ENCODE assay signal across 11 cellular contexts in genomic region chr19:38679839-38680238, GRCh38. TPM values are rescaled to one million over a fixed set of nuclear protein-coding genes. Genes with fewer than 3 reads are reported as not detected.
DNase-seq lines count a peak whose midpoint lies in the region; ATAC-seq and TF ChIP-seq lines count a peak whose summit lies in the region.
"Had no signal": no experiment of that assay in that cellular context is flagged by ENCODE, and none has a peak within 500 bp of the region (broad histone marks: within the 10 kb centered on the region; RNA-seq: fewer than 3 reads in every experiment).

No MANE protein-coding gene starts in this region.

- H3K27me3 Mint-ChIP-seq in activated naive CD8-positive, alpha-beta T cell, result no peaks in the 10 kb centered on the region
- peaks cover 3% of the 10 kb centered on the region for H3K27me3 Mint-ChIP-seq in activated naive CD8-positive, alpha-beta T cell treated with anti-CD3 and anti-CD28 coated beads for 36 hours
- no peaks in the 10 kb centered on the region for H3K27me3 Mint-ChIP-seq in activated T-cell treated with anti-CD3 and anti-CD28 coated beads, Interleukin-2, amount 50 U/mL, for 72 hours (ENCODE audit: low read depth)

- no peak overlapping the region for H3K4me3 ChIP-seq in liver (ENCODE audit: low read depth in 1 of 3, low read length in 3 of 3)
- no peak overlapping the region for H3K4me3 ChIP-seq in tibial nerve

- no peaks in the 10 kb centered on the region for H3K9me3 ChIP-seq in liver (ENCODE audit: control insufficient read depth in 4 of 4, low read length in 3 of 4)
- H3K9me3 ChIP-seq in tibial nerve, result no peaks in the 10 kb centered on the region

- H3K36me3 ChIP-seq in liver (ENCODE audit: control insufficient read depth in 4 of 4, insufficient read depth in 3 of 4, low read depth in 1 of 4, low read length in 3 of 4) (peaks cover 0 to 3% (median 0%) of the 10 kb centered on the region in 4 donors), tibial nerve (peaks cover 0 to 5% (median 0%) of the 10 kb centered on the region in 3 donors)

- peak overlapping the region; percentile 78 to 82 for H3K27ac ChIP-seq in liver (ENCODE audit: low read depth in 1 of 2, low read length in 2 of 2)
- peak overlapping the region in 3 of 4 donors; percentile 58 to 95 (median 60) for H3K27ac ChIP-seq in tibial nerve
- H3K27ac ChIP-seq: C4-2B had no signal

- no peak for DNase-seq in activated naive CD8-positive, alpha-beta T cell treated with anti-CD3 and anti-CD28 coated beads for 36 hours
- DNase-seq in amniotic epithelial cell (ENCODE audit: low read depth) (peak; percentile 96), tibial nerve (ENCODE audit: low spot score in 2 of 2) (no peak), GDM1 (lab: John Stamatoyannopoulos, UW) (no peak)
- DNase-seq in activated T-cell treated with anti-CD3 and anti-CD28 coated beads, Interleukin-2, amount 50 U/mL, for 72 hours, result no peak
- DNase-seq: midbrain, NCI-H2029 had no signal

- peaks cover 16% of the 10 kb centered on the region for H3K36me3 Mint-ChIP-seq in activated naive CD8-positive, alpha-beta T cell
- H3K36me3 Mint-ChIP-seq in activated naive CD8-positive, alpha-beta T cell treated with anti-CD3 and anti-CD28 coated beads for 36 hours, result peaks cover 16% of the 10 kb centered on the region
- H3K36me3 Mint-ChIP-seq in activated T-cell treated with anti-CD3 and anti-CD28 coated beads, Interleukin-2, amount 50 U/mL, for 72 hours (ENCODE audit: insufficient read depth in 2 of 2), result peaks cover 3 to 11% of the 10 kb centered on the region in 2 donors

- TF ChIP-seq RAD21 in liver (IDR thresholded peaks at IDR 0.05), result no peak

- TF ChIP-seq CTCF in liver (IDR thresholded peaks at IDR 0.05; ENCODE audit: low read depth, low read length, missing input control), result no peak
- no peak for TF ChIP-seq CTCF in tibial nerve (IDR thresholded peaks at IDR 0.05)

- TF ChIP-seq EP300 in tibial nerve (IDR thresholded peaks at IDR 0.05), result no peak

- ATAC-seq in GM18511 (IDR thresholded peaks at IDR 0.05; ENCODE audit: unreplicated experiment), result no peak
- ATAC-seq in activated T-cell treated with anti-CD3 and anti-CD28 coated beads, Interleukin-2, amount 50 U/mL, for 72 hours (replicated peaks in 1 of 2), result no peak

- peak overlapping the region in 1 of 2 donors; percentile 39 for H3K9ac ChIP-seq in liver (ENCODE audit: low read depth in 1 of 2, low read length in 2 of 2)

- 68% methylated on average over 4 of the region's 4 CpGs for WGBS in liver
- WGBS in tibial nerve, 2 donors, result 84 to 88% methylated on average over 4 of the region's 4 CpGs

- no peak for TF ChIP-seq POLR2A in tibial nerve (IDR thresholded peaks at IDR 0.05)

- H3K27ac Mint-ChIP-seq in activated naive CD8-positive, alpha-beta T cell, result peak overlapping the region; percentile 2
- no peak overlapping the region for H3K27ac Mint-ChIP-seq in activated naive CD8-positive, alpha-beta T cell treated with anti-CD3 and anti-CD28 coated beads for 36 hours
- H3K27ac Mint-ChIP-seq in activated T-cell treated with anti-CD3 and anti-CD28 coated beads, Interleukin-2, amount 50 U/mL, for 72 hours, result no peak overlapping the region

- no peak overlapping the region for H3K4me3 Mint-ChIP-seq in activated naive CD8-positive, alpha-beta T cell
- H3K4me3 Mint-ChIP-seq in activated naive CD8-positive, alpha-beta T cell treated with anti-CD3 and anti-CD28 coated beads for 36 hours, result no peak overlapping the region
- H3K4me3 Mint-ChIP-seq in activated T-cell treated with anti-CD3 and anti-CD28 coated beads, Interleukin-2, amount 50 U/mL, for 72 hours, result no peak overlapping the region

- H3K27me3 ChIP-seq in liver (ENCODE audit: control insufficient read depth in 4 of 4, insufficient read depth in 4 of 4, low read length in 3 of 4) (no peaks in the 10 kb centered on the region), tibial nerve (no peaks in the 10 kb centered on the region)

- H3K4me1 ChIP-seq in liver (ENCODE audit: control insufficient read depth in 4 of 4, insufficient read depth in 4 of 4, low read length in 3 of 4) (peaks cover 21 to 74% (median 37%) of the 10 kb centered on the region in 4 donors), tibial nerve (peaks cover 0 to 95% (median 64%) of the 10 kb centered on the region in 4 donors)

- H3K9me3 Mint-ChIP-seq in activated naive CD8-positive, alpha-beta T cell (ENCODE audit: low read depth), result no peaks in the 10 kb centered on the region
- H3K9me3 Mint-ChIP-seq in activated naive CD8-positive, alpha-beta T cell treated with anti-CD3 and anti-CD28 coated beads for 36 hours, result no peaks in the 10 kb centered on the region
- H3K9me3 Mint-ChIP-seq in activated T-cell treated with anti-CD3 and anti-CD28 coated beads, Interleukin-2, amount 50 U/mL, for 72 hours, result peaks cover 0 to 3% of the 10 kb centered on the region in 2 donors

- peaks cover 51% of the 10 kb centered on the region for H3K4me1 Mint-ChIP-seq in activated naive CD8-positive, alpha-beta T cell (ENCODE audit: low read depth)
- peaks cover 48% of the 10 kb centered on the region for H3K4me1 Mint-ChIP-seq in activated naive CD8-positive, alpha-beta T cell treated with anti-CD3 and anti-CD28 coated beads for 36 hours
- peaks cover 80% of the 10 kb centered on the region for H3K4me1 Mint-ChIP-seq in activated T-cell treated with anti-CD3 and anti-CD28 coated beads, Interleukin-2, amount 50 U/mL, for 72 hours (ENCODE audit: low read depth)

TF ChIP-seq in liver, 16 proteins besides CTCF, POLR2A, EP300 and RAD21:
- TF ChIP-seq ATF3 (IDR thresholded peaks at IDR 0.05) (no peak), FOXA2 (IDR thresholded peaks at IDR 0.05) (no peak), REST (IDR thresholded peaks at IDR 0.05) (no peak), NR2F2 (IDR thresholded peaks at IDR 0.05) (no peak), SP1 (IDR thresholded peaks at IDR 0.05) (no peak), ZBTB33 (IDR thresholded peaks at IDR 0.05) (no peak), YY1 (IDR thresholded peaks at IDR 0.05) (no peak), RXRA (IDR thresholded peaks at IDR 0.05) (no peak)
- TF ChIP-seq, protein P1, sequence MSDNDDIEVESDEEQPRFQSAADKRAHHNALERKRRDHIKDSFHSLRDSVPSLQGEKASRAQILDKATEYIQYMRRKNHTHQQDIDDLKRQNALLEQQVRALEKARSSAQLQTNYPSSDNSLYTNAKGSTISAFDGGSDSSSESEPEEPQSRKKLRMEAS (IDR thresholded peaks at IDR 0.05), result no peak

RNA-seq across cellular contexts. Expression of gene ACTN4, which starts 32.4 kb away (rescaled TPM):
- total RNA-seq in activated naive CD8-positive, alpha-beta T cell treated with anti-CD3 and anti-CD28 coated beads for 36 hours, result 100 to 1,000 TPM; 160 to 171 TPM
- total RNA-seq in liver, result 100 to 1,000 TPM in 1 of 2 donors, 10 to 100 TPM in 1; 93.9 to 164 TPM
- 100 to 1,000 TPM in 1 of 2 donors, 10 to 100 TPM in 1; 35.4 to 104 TPM for polyA plus RNA-seq in liver
- 100 to 1,000 TPM; 342 to 463 (median 382) TPM for total RNA-seq in tibial nerve
- 100 to 1,000 TPM; 200 to 227 TPM for total RNA-seq in activated T-cell treated with anti-CD3 and anti-CD28 coated beads, Interleukin-2, amount 50 U/mL, for 72 hours
